ENCODE assay signal across 28 cellular contexts in genomic region chr11:44734982-44735381, GRCh38. TPM values are rescaled to one million over a fixed set of nuclear protein-coding genes. Genes with fewer than 3 reads are reported as not detected.
DNase-seq lines count a peak whose midpoint lies in the region; ATAC-seq, FAIRE-seq and TF ChIP-seq lines count a peak whose summit lies in the region.
"Had no signal": no experiment of that assay in that cellular context is flagged by ENCODE, and none has a peak within 500 bp of the region (broad histone marks: within the 10 kb centered on the region; RNA-seq: fewer than 3 reads in every experiment).

No MANE protein-coding gene starts in this region.

- H3K4me3 Mint-ChIP-seq in neural crest cell, result no peak overlapping the region
- no peak overlapping the region for H3K4me3 Mint-ChIP-seq in stimulated activated naive B cell treated with anti-CD40 and anti-IgM and Interleukin-4, amounts not matched to agents 10 μg/mL and 1 μg/mL and 100 μg/mL, for 72 hours
- no peak overlapping the region for H3K4me3 Mint-ChIP-seq in naive thymus-derived CD4-positive, alpha-beta T cell
- H3K4me3 Mint-ChIP-seq: activated CD4-positive, alpha-beta T cell treated with anti-CD3 and anti-CD28 coated beads for 36 hours; activated CD8-positive, alpha-beta T cell treated with anti-CD3 and anti-CD28 coated beads for 36 hours; activated naive CD4-positive, alpha-beta T cell treated with anti-CD3 and anti-CD28 coated beads for 36 hours; CD4-positive, CD25-positive, alpha-beta regulatory T cell had no signal

- TF ChIP-seq POLR2A in K562 (conservative IDR thresholded peaks at IDR 0.05) (no peak), heart left ventricle (IDR thresholded peaks at IDR 0.05) (no peak), transverse colon (IDR thresholded peaks at IDR 0.05) (no peak)

- ATAC-seq in K562 (no peak; the same call in 2 of the 3 replicates), heart left ventricle (no peak), GM21786 (IDR thresholded peaks at IDR 0.05; ENCODE audit: unreplicated experiment) (no peak)
- ATAC-seq in stimulated activated naive B cell treated with anti-CD40 and anti-IgM and Interleukin-4, amounts not matched to agents 10 μg/mL and 1 μg/mL and 100 μg/mL, for 72 hours (replicated peaks), result no peak
- ATAC-seq in naive thymus-derived CD4-positive, alpha-beta T cell, result no peak
- ATAC-seq: activated CD4-positive, alpha-beta T cell treated with anti-CD3 and anti-CD28 coated beads for 36 hours; activated CD8-positive, alpha-beta T cell treated with anti-CD3 and anti-CD28 coated beads for 36 hours; gastrocnemius medialis; HCT116; left lobe of liver; Panc1 had no signal

- H3K9me1 ChIP-seq in K562 (ENCODE audit: control insufficient read depth, insufficient read depth, low read length), result no peaks in the 10 kb centered on the region

- no peak for TF ChIP-seq RAD21 in K562 (CRISPR knock-in tag; conservative IDR thresholded peaks at IDR 0.05 in 1 of 2, IDR thresholded peaks at IDR 0.05 in 1 of 2)

- H3K27ac ChIP-seq in K562 (ENCODE audit: extremely low read depth, low read depth, low read length), result no peak overlapping the region
- peak overlapping the region in 8 of 12 donors; percentile 0 to 71 (median 32) for H3K27ac ChIP-seq in heart left ventricle
- H3K27ac ChIP-seq in transverse colon, result peak overlapping the region; percentile 21 to 81 (median 44)
- no peak overlapping the region for H3K27ac ChIP-seq in naive thymus-derived CD4-positive, alpha-beta T cell (ENCODE audit: low read depth, low read length)
- H3K27ac ChIP-seq: gastrocnemius medialis, spleen had no signal

- peaks cover 3% of the 10 kb centered on the region; the same call in 1 of the 2 replicates for H4K20me1 ChIP-seq in K562 (replicated peaks; ENCODE audit: control insufficient read depth, insufficient read depth, low read length)

- no peak for TF ChIP-seq EP300 in K562 (IDR thresholded peaks at IDR 0.05; ENCODE audit: low read length)
- no peak for TF ChIP-seq EP300 in transverse colon (IDR thresholded peaks at IDR 0.05; ENCODE audit: low read depth)

- H3K36me3 Mint-ChIP-seq in neural crest cell (ENCODE audit: low read depth), result peaks cover 7% of the 10 kb centered on the region
- no peaks in the 10 kb centered on the region for H3K36me3 Mint-ChIP-seq in stimulated activated naive B cell treated with anti-CD40 and anti-IgM and Interleukin-4, amounts not matched to agents 10 μg/mL and 1 μg/mL and 100 μg/mL, for 72 hours
- peaks cover 0 to 44% (median 26%) of the 10 kb centered on the region in 5 donors for H3K36me3 Mint-ChIP-seq in naive thymus-derived CD4-positive, alpha-beta T cell

- 21% methylated on average over 6 of the region's 6 CpGs for WGBS in K562 (ENCODE audit: insufficient coverage, low coverage, missing lambda C conversion rate)
- WGBS in heart left ventricle, 4 donors, result 75 to 85% (median 79%) methylated on average over 4 to 6 of the region's 6 CpGs
- WGBS in transverse colon (ENCODE audit: low coverage in 1 of 2), 2 donors, result 72% methylated on average over 6 of the region's 6 CpGs; no CpG with 5 or more reads in 1 of the 2 donors

- intact Hi-C loops in K562 (cut with micrococcal nuclease), result no loop called here
- intact Hi-C loops in heart left ventricle (cut with DNase I), result loop anchor here in 2 of 10 donors (5.0 to 10.0 kb wide), 2 partner anchors 37 to 170 kb away; partner anchors contain the start of gene CD82 (in 1 of the 2)
- intact Hi-C loops in transverse colon (cut with DNase I; ENCODE audit: low total_unique reads), result no loop called here
- intact Hi-C loops in naive thymus-derived CD4-positive, alpha-beta T cell (cut with micrococcal nuclease), result no loop called here

- POLR2A ChIA-PET in K562 (lab: Yijun Ruan, JAX), result interaction anchor here (0.5 to 0.6 kb wide), 2 partner anchors 155 to 209 kb away, joined by 3 read pairs; no protein-coding TSS in a partner anchor
- POLR2A ChIA-PET in naive thymus-derived CD4-positive, alpha-beta T cell (lab: Charles Lee), result no interaction called here

- CTCF ChIA-PET in K562 (lab: Yijun Ruan, JAX; ENCODE audit: low intra/inter-chr PET ratio), result no interaction called here
- CTCF ChIA-PET in naive thymus-derived CD4-positive, alpha-beta T cell (lab: Charles Lee), result no interaction called here

- no TSS peak for BruUV-seq in K562 (replicated peaks; lab: Mats Ljungman, UMichigan)

- peak overlapping the region; percentile 13 for H3K27ac Mint-ChIP-seq in neural crest cell (ENCODE audit: unreplicated experiment)
- H3K27ac Mint-ChIP-seq in stimulated activated naive B cell treated with anti-CD40 and anti-IgM and Interleukin-4, amounts not matched to agents 10 μg/mL and 1 μg/mL and 100 μg/mL, for 72 hours, result no peak overlapping the region
- peak overlapping the region in 1 of 9 donors; percentile 8 for H3K27ac Mint-ChIP-seq in naive thymus-derived CD4-positive, alpha-beta T cell
- H3K27ac Mint-ChIP-seq: activated CD4-positive, alpha-beta T cell treated with anti-CD3 and anti-CD28 coated beads for 36 hours; activated CD8-positive, alpha-beta T cell treated with anti-CD3 and anti-CD28 coated beads for 36 hours; activated naive CD4-positive, alpha-beta T cell treated with anti-CD3 and anti-CD28 coated beads for 36 hours had no signal

- H3K9ac ChIP-seq in K562 (ENCODE audit: insufficient read depth in 1 of 2, low read depth in 2 of 2, low read length in 2 of 2), result no peak overlapping the region

- in situ Hi-C loops in K562 (cut with MboI) (no loop called here), transverse colon (cut with MboI; ENCODE audit: low pct_ligation_motif_present in 1 of 4, low pct_unique_long_range_greater_than_20kb in 1 of 4, low sequenced_read_pairs in 3 of 4) (loop anchor here in 1 of 4 donors (25.0 kb wide), 1 partner anchor 152 kb away; no protein-coding TSS in a partner anchor)

- no peak overlapping the region for H3K4me3 ChIP-seq in K562
- no peak overlapping the region for H3K4me3 ChIP-seq in heart left ventricle
- H3K4me3 ChIP-seq in transverse colon, result no peak overlapping the region
- no peak overlapping the region for H3K4me3 ChIP-seq in naive thymus-derived CD4-positive, alpha-beta T cell (ENCODE audit: low read length)
- H3K4me3 ChIP-seq: gastrocnemius medialis, spleen, stomach had no signal

- H3K4me1 ChIP-seq in K562 (replicated peaks in 1 of 2; ENCODE audit: control insufficient read depth in 2 of 2, insufficient read depth in 2 of 2, low read length in 2 of 2), result peaks cover 0 to 4% of the 10 kb centered on the region in 2 experiments; a peak in 1 of 5 replicates
- peaks cover 0 to 87% (median 47%) of the 10 kb centered on the region in 12 donors for H3K4me1 ChIP-seq in heart left ventricle
- H3K4me1 ChIP-seq in transverse colon, result peaks cover 0 to 5% (median 0%) of the 10 kb centered on the region in 4 donors
- H3K4me1 ChIP-seq in naive thymus-derived CD4-positive, alpha-beta T cell (ENCODE audit: control insufficient read depth in 2 of 2, insufficient read depth in 2 of 2, low read length in 2 of 2), result peaks cover 0 to 4% of the 10 kb centered on the region in 2 donors
- H3K4me1 ChIP-seq: gastrocnemius medialis had no signal

- no peaks in the 10 kb centered on the region for H3K9me3 ChIP-seq in K562 (replicated peaks; ENCODE audit: control insufficient read depth, insufficient read depth, low read depth, low read length)
- no peaks in the 10 kb centered on the region for H3K9me3 ChIP-seq in heart left ventricle
- H3K9me3 ChIP-seq in transverse colon, result no peaks in the 10 kb centered on the region
- no peaks in the 10 kb centered on the region for H3K9me3 ChIP-seq in naive thymus-derived CD4-positive, alpha-beta T cell (ENCODE audit: control insufficient read depth in 2 of 3, low read length in 3 of 3)
- H3K9me3 ChIP-seq: gastrocnemius medialis, spleen, stomach had no signal

- TF ChIP-seq CTCF in K562 (IDR thresholded peaks at IDR 0.05 in 2 of 3, conservative IDR thresholded peaks at IDR 0.05 in 1 of 3; ENCODE audit: insufficient read depth in 2 of 3, low read depth in 1 of 3, low read length in 3 of 3) (no peak), heart left ventricle (IDR thresholded peaks at IDR 0.05) (no peak), neural crest cell (conservative IDR thresholded peaks at IDR 0.05) (no peak), transverse colon (IDR thresholded peaks at IDR 0.05) (no peak)

- H3K4me2 ChIP-seq in K562 (ENCODE audit: insufficient read depth, low read length), result no peak overlapping the region

- H3K36me3 ChIP-seq in K562 (ENCODE audit: control insufficient read depth, insufficient read depth, low read length), result no peaks in the 10 kb centered on the region
- peaks cover 0 to 18% (median 0%) of the 10 kb centered on the region in 9 donors for H3K36me3 ChIP-seq in heart left ventricle
- H3K36me3 ChIP-seq in transverse colon, result no peaks in the 10 kb centered on the region
- H3K36me3 ChIP-seq in naive thymus-derived CD4-positive, alpha-beta T cell (ENCODE audit: control insufficient read depth in 2 of 3, insufficient read depth in 3 of 3, low read length in 3 of 3), result no peaks in the 10 kb centered on the region
- H3K36me3 ChIP-seq: gastrocnemius medialis, spleen, stomach had no signal

- H3K9me3 Mint-ChIP-seq in neural crest cell, result no peaks in the 10 kb centered on the region
- H3K9me3 Mint-ChIP-seq in stimulated activated naive B cell treated with anti-CD40 and anti-IgM and Interleukin-4, amounts not matched to agents 10 μg/mL and 1 μg/mL and 100 μg/mL, for 72 hours, result no peaks in the 10 kb centered on the region
- H3K9me3 Mint-ChIP-seq in naive thymus-derived CD4-positive, alpha-beta T cell, result peaks cover 0 to 2% (median 0%) of the 10 kb centered on the region in 11 donors
- H3K9me3 Mint-ChIP-seq: activated CD8-positive, alpha-beta T cell treated with anti-CD3 and anti-CD28 coated beads for 36 hours; activated naive CD4-positive, alpha-beta T cell treated with anti-CD3 and anti-CD28 coated beads for 36 hours had no signal

- FAIRE-seq in K562 (lab: Jason Lieb, UNC), result no peak
- FAIRE-seq: G401.6 had no signal

- H3K4me1 Mint-ChIP-seq in neural crest cell, result peaks cover 81% of the 10 kb centered on the region
- H3K4me1 Mint-ChIP-seq in stimulated activated naive B cell treated with anti-CD40 and anti-IgM and Interleukin-4, amounts not matched to agents 10 μg/mL and 1 μg/mL and 100 μg/mL, for 72 hours, result peaks cover 0 to 6% of the 10 kb centered on the region in 2 donors
- peaks cover 22 to 94% (median 65%) of the 10 kb centered on the region in 7 donors for H3K4me1 Mint-ChIP-seq in naive thymus-derived CD4-positive, alpha-beta T cell

- H3K79me2 ChIP-seq in K562 (ENCODE audit: control insufficient read depth, insufficient read depth, low read length), result no peaks in the 10 kb centered on the region

- no peak overlapping the region for H2AFZ ChIP-seq in K562 (ENCODE audit: low read depth, low read length)

- DNase-seq in K562 (ENCODE audit: extremely low read depth in 1 of 4, low spot score in 3 of 4), result no peak
- DNase-seq in heart left ventricle, result no peak
- no peak for DNase-seq in neural crest cell (ENCODE audit: low read depth, low spot score)
- no peak for DNase-seq in transverse colon
- no peak for DNase-seq in stimulated activated naive B cell treated with anti-CD40 and anti-IgM and Interleukin-4, amounts not matched to agents 10 μg/mL and 1 μg/mL and 100 μg/mL, for 72 hours
- DNase-seq in naive thymus-derived CD4-positive, alpha-beta T cell, result no peak
- DNase-seq: activated CD4-positive, alpha-beta T cell treated with anti-CD3 and anti-CD28 coated beads for 36 hours; activated CD8-positive, alpha-beta T cell treated with anti-CD3 and anti-CD28 coated beads for 36 hours; activated naive CD4-positive, alpha-beta T cell treated with anti-CD3 and anti-CD28 coated beads for 36 hours; Calu3; CD4-positive, CD25-positive, alpha-beta regulatory T cell; DMS79; gastrocnemius medialis; MV-4-11; NCI-H1436 treated with DMSO at 0.1 percent for 48 hours; NCI-H2081 treated with DMSO at 0.1 percent for 48 hours; NCI-H345; NCI-H69; SHP77 treated with DMSO at 0.1 percent for 48 hours; spleen; stimulated activated CD4-positive, alpha-beta T cell treated with anti-CD3 and anti-CD28 coated beads, Interleukin-2, amount 100 ng/mL, for 24 hours; stomach; trophoblast cell had no signal

- H3K27me3 ChIP-seq in K562 (ENCODE audit: control insufficient read depth in 2 of 2, insufficient read depth in 2 of 2, low read length in 2 of 2) (peaks cover 20 to 63% of the 10 kb centered on the region in 2 experiments; a peak in 4 of 5 replicates), heart left ventricle (no peaks in the 10 kb centered on the region), transverse colon (peaks cover 4% of the 10 kb centered on the region)
- no peaks in the 10 kb centered on the region for H3K27me3 ChIP-seq in naive thymus-derived CD4-positive, alpha-beta T cell (ENCODE audit: control insufficient read depth in 2 of 2, insufficient read depth in 2 of 2, low read length in 2 of 2)
- H3K27me3 ChIP-seq: gastrocnemius medialis had no signal

- H3K27me3 Mint-ChIP-seq in neural crest cell (ENCODE audit: low read depth), result no peaks in the 10 kb centered on the region
- peaks cover 30 to 83% of the 10 kb centered on the region in 2 donors for H3K27me3 Mint-ChIP-seq in stimulated activated naive B cell treated with anti-CD40 and anti-IgM and Interleukin-4, amounts not matched to agents 10 μg/mL and 1 μg/mL and 100 μg/mL, for 72 hours
- H3K27me3 Mint-ChIP-seq in naive thymus-derived CD4-positive, alpha-beta T cell, result peaks cover 0 to 4% (median 0%) of the 10 kb centered on the region in 5 donors
- H3K27me3 Mint-ChIP-seq: activated CD4-positive, alpha-beta T cell treated with anti-CD3 and anti-CD28 coated beads for 36 hours had no signal

RNA-seq across cellular contexts. Expression of gene TSPAN18, which starts 8.2 kb away (rescaled TPM):
- total RNA-seq in K562 (2011; cell fraction: chromatin; rRNA removed; ENCODE audit: low replicate concordance), result 0.25 TPM in 1 of 2 replicates, not detected in the other
- not detected in 2 replicates for total RNA-seq in K562 (2011; cell fraction: nucleolus; rRNA removed)
- total RNA-seq in K562 (2011; cell fraction: nucleoplasm; rRNA removed), result not detected in 2 replicates
- total RNA-seq in K562 (2014; rRNA removed), result 0.20 TPM in 1 of 2 replicates, not detected in the other
- total RNA-seq in K562 (2014; rRNA removed; fragmentation: Illumina TruSeq; extraction: Trizol), result 0.10 and 0.22 TPM in 2 replicates
- 0.22 and 0.26 TPM in 2 replicates for total RNA-seq in K562 (2015; rRNA removed; fragmentation: Illumina TruSeq; extraction: Trizol)
- 0.35 and 0.60 TPM in 2 replicates for total RNA-seq in K562 (2021)
- polyA plus RNA-seq in K562 (2011; rRNA removed), result 0.12 TPM in 1 of 2 replicates, not detected in the other
- polyA plus RNA-seq in K562 (2011; cell fraction: cytosol; rRNA removed), result 0.01 and 0.06 TPM in 2 replicates
- polyA plus RNA-seq in K562 (2011; cell fraction: nucleus; rRNA removed), result 0.10 and 0.14 TPM in 2 replicates
- 0.79 and 2.3 TPM in 2 replicates for polyA plus RNA-seq in K562 (2012)
- polyA plus RNA-seq in K562 (2014; fragmentation: Illumina TruSeq; extraction: Trizol), result 0.34 and 0.61 TPM in 2 replicates
- polyA plus RNA-seq in K562 (2014; fragmentation: Nextera tagmentation; extraction: Ambion mirVana), result not detected
- 0.17 and 0.59 TPM in 2 replicates for polyA plus RNA-seq in K562 (2014; rRNA removed)
- polyA minus RNA-seq in K562 (2011; rRNA and poly(A)+ RNA removed), result not detected in 2 replicates
- polyA minus RNA-seq in K562 (2011; cell fraction: cytosol; rRNA and poly(A)+ RNA removed), result not detected in 2 replicates
- polyA minus RNA-seq in K562 (2011; cell fraction: nucleus; rRNA and poly(A)+ RNA removed), result 0.11 TPM in 1 of 2 replicates, not detected in the other
- total RNA-seq in heart left ventricle, result 100 to 1,000 TPM in 4 of 9 donors, 10 to 100 TPM in 5; 47.6 to 151 (median 90.6) TPM
- 10 to 100 TPM; 40.0 to 60.4 TPM for polyA plus RNA-seq in heart left ventricle
- 116 and 125 TPM in 2 replicates for total RNA-seq in neural crest cell
- 10 to 100 TPM in 1 of 4 donors, 1 to 10 TPM in 3; 2.6 to 28.9 (median 4.9) TPM for total RNA-seq in transverse colon
- total RNA-seq in naive thymus-derived CD4-positive, alpha-beta T cell, result 10 to 100 TPM in 4 of 5 experiments, 1 to 10 TPM in 1; 9.1 to 57.0 (median 40.7) TPM
- 10 to 100 TPM in 1 of 2 donors, 1 to 10 TPM in 1; 8.8 to 21.7 TPM for polyA plus RNA-seq in naive thymus-derived CD4-positive, alpha-beta T cell
- total RNA-seq: Calu3 had no signal

Comparison
In these comparisons a context has a peak if more than half of its experiments do, and no peak if none do; other contexts are left out.
1. H3K27ac ChIP-seq: peak in heart left ventricle (8 of 12) and transverse colon (4 of 4); none in K562 (single experiment) and naive thymus-derived CD4-positive, alpha-beta T cell (single experiment).